8 cellular contexts compared by ENCODE assay signal in the genomic region with DNA sequence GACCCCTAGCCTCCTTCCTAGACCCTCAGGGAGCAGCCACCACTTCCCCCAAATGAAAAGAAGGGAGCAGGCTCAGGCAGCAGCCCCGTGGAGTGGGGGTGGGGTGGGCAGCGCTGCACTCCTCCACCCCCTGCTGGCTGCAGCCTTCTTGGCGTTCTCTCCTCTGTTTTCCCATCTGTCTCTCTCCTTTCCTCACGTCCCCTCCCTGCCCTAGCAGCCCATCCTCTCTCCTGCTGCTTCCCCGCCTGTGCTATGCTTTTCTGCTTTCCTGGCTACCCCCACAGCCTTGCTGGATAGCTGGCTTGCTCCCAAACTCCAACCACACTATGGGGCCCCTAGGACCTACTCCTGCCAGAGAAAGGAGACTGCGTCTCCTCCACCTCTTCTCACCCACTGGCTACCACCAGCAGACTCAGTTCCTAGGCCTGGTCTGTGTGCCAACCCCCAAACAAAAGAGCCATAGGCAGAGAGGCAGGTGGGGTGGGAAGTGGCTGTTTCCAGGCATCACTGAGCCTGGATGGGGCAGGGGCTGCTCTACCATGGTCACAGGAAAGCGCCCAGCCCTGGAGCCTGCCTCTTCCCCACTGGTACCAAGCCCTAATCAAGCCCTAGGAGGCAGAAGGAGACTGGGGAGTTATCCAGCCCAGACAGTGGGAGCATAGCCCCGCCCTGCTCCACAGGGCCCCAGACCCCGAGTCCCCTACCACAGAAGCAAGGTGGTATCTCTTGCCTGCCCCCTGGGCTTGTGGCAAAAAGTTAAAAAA. TPM values are rescaled to one million over a fixed set of nuclear protein-coding genes. Genes with fewer than 3 reads are reported as not detected.
DNase-seq lines count a peak whose midpoint lies in the region; ATAC-seq and TF ChIP-seq lines count a peak whose summit lies in the region.
"Had no signal": no experiment of that assay in that cellular context is flagged by ENCODE, and none has a peak within 500 bp of the region (broad histone marks: within the 10 kb centered on the region; RNA-seq: fewer than 3 reads in every experiment).

No MANE protein-coding gene starts in this region.

- peak; percentile 8 for ATAC-seq in left lung
- ATAC-seq in HG03135 (IDR thresholded peaks at IDR 0.05; ENCODE audit: unreplicated experiment): no peak
- no peak for ATAC-seq in naive thymus-derived CD8-positive, alpha-beta T cell
- no peak for ATAC-seq in HG03354 (IDR thresholded peaks at IDR 0.05; ENCODE audit: poor library complexity, severe bottlenecking, unreplicated experiment)

- H3K9me3 Mint-ChIP-seq in naive thymus-derived CD8-positive, alpha-beta T cell: no peaks in the 10 kb centered on the region
- H3K9me3 Mint-ChIP-seq: mesothelial cell of epicardium had no signal

- no peaks in the 10 kb centered on the region for H3K9me3 ChIP-seq in left lung

- H3K4me1 ChIP-seq in left lung: peaks cover 0 to 19% of the 10 kb centered on the region in 2 donors

- no peak overlapping the region for H3K4me3 Mint-ChIP-seq in naive thymus-derived CD8-positive, alpha-beta T cell
- H3K4me3 Mint-ChIP-seq: mesothelial cell of epicardium had no signal

- no peaks in the 10 kb centered on the region for H3K36me3 ChIP-seq in left lung

- H3K27me3 ChIP-seq in left lung: peaks cover 0 to 6% of the 10 kb centered on the region in 2 donors

- H3K4me3 ChIP-seq in left lung: no peak overlapping the region

- no peaks in the 10 kb centered on the region for H3K36me3 Mint-ChIP-seq in naive thymus-derived CD8-positive, alpha-beta T cell
- H3K36me3 Mint-ChIP-seq: mesothelial cell of epicardium had no signal

- POLR2A ChIA-PET in naive thymus-derived CD8-positive, alpha-beta T cell (lab: Charles Lee): interaction anchor here (0.6 to 1.0 kb wide), 2 partner anchors 32 to 206 kb away, joined by 3 read pairs; no protein-coding TSS in a partner anchor

- peaks cover 6 to 11% (median 8%) of the 10 kb centered on the region in 4 donors for H3K4me1 Mint-ChIP-seq in naive thymus-derived CD8-positive, alpha-beta T cell

- H3K27ac ChIP-seq in left lung: no peak overlapping the region

- no peak overlapping the region for H3K27ac Mint-ChIP-seq in naive thymus-derived CD8-positive, alpha-beta T cell
- H3K27ac Mint-ChIP-seq: mesothelial cell of epicardium had no signal

- TF ChIP-seq CTCF in GM12873 (IDR thresholded peaks at IDR 0.05; ENCODE audit: insufficient read depth, low read depth, low read length, missing control alignments): peak; percentile 40
- peak in 1 of 2 donors; percentile 14 for TF ChIP-seq CTCF in left lung (IDR thresholded peaks at IDR 0.05)

- intact Hi-C loops in left lung (cut with DNase I): no loop called here

- DNase-seq in RPMI7951 (ENCODE audit: low read depth) (peak; percentile 50), left lung (no peak)
- no peak for DNase-seq in naive thymus-derived CD8-positive, alpha-beta T cell
- DNase-seq: NCI-H1048 had no signal

- peaks cover 3 to 33% (median 6%) of the 10 kb centered on the region in 5 donors for H3K27me3 Mint-ChIP-seq in naive thymus-derived CD8-positive, alpha-beta T cell

RNA-seq across cellular contexts. Expression of a gene that starts 3.4 kb away (rescaled TPM):
- total RNA-seq in RPMI7951 (2014; rRNA removed; shearing (Covaris generic)): 0.24 and 0.59 TPM in 2 replicates
- total RNA-seq in left lung: 1 to 10 TPM in 1 of 2 donors, under 1 TPM in 1; 0.65 to 2.5 TPM
- total RNA-seq in naive thymus-derived CD8-positive, alpha-beta T cell: under 1 TPM; 0.31 to 0.52 TPM
- under 1 TPM; 0.02 to 0.73 (median 0.42) TPM for polyA plus RNA-seq in naive thymus-derived CD8-positive, alpha-beta T cell

RNA-seq across cellular contexts. Expression of a gene that starts 3.8 kb away (rescaled TPM):
- not detected in 2 replicates for total RNA-seq in RPMI7951 (2014; rRNA removed; shearing (Covaris generic))
- not detected for total RNA-seq in left lung
- not detected for total RNA-seq in naive thymus-derived CD8-positive, alpha-beta T cell
- polyA plus RNA-seq in naive thymus-derived CD8-positive, alpha-beta T cell: not detected
- total RNA-seq: mesothelial cell of epicardium had no signal

RNA-seq across cellular contexts. Expression of a gene that starts 13.9 kb away (rescaled TPM):
- 8.1 and 8.5 TPM in 2 replicates for total RNA-seq in RPMI7951 (2014; rRNA removed; shearing (Covaris generic))
- total RNA-seq in left lung: 10 to 100 TPM; 31.7 to 65.4 TPM
- 1 to 10 TPM; 1.4 to 1.5 TPM for total RNA-seq in naive thymus-derived CD8-positive, alpha-beta T cell
- under 1 TPM in 2 of 3 donors, not detected in 1; 0.08 to 0.62 TPM for polyA plus RNA-seq in naive thymus-derived CD8-positive, alpha-beta T cell

RNA-seq across cellular contexts. Expression of a gene that starts 27.9 kb away (rescaled TPM):
- total RNA-seq in RPMI7951 (2014; rRNA removed; shearing (Covaris generic)): 186 and 201 TPM in 2 replicates
- total RNA-seq in left lung: 10 to 100 TPM; 14.2 to 32.2 TPM
- total RNA-seq in naive thymus-derived CD8-positive, alpha-beta T cell: 1 to 10 TPM; 8.4 to 8.8 TPM
- polyA plus RNA-seq in naive thymus-derived CD8-positive, alpha-beta T cell: 1 to 10 TPM; 2.1 to 2.8 (median 2.4) TPM

RNA-seq across cellular contexts. Expression of a gene that starts 31.1 kb away (rescaled TPM):
- total RNA-seq in RPMI7951 (2014; rRNA removed; shearing (Covaris generic)): 23.0 and 25.6 TPM in 2 replicates
- 10 to 100 TPM; 27.1 to 37.1 TPM for total RNA-seq in left lung
- total RNA-seq in naive thymus-derived CD8-positive, alpha-beta T cell: 1 to 10 TPM; 6.2 to 8.1 TPM
- polyA plus RNA-seq in naive thymus-derived CD8-positive, alpha-beta T cell: 1 to 10 TPM in 2 of 3 donors, under 1 TPM in 1; 0.69 to 2.5 (median 1.9) TPM
